Comparison of ENCODE assay signal across 10 cellular contexts in the genomic region with DNA sequence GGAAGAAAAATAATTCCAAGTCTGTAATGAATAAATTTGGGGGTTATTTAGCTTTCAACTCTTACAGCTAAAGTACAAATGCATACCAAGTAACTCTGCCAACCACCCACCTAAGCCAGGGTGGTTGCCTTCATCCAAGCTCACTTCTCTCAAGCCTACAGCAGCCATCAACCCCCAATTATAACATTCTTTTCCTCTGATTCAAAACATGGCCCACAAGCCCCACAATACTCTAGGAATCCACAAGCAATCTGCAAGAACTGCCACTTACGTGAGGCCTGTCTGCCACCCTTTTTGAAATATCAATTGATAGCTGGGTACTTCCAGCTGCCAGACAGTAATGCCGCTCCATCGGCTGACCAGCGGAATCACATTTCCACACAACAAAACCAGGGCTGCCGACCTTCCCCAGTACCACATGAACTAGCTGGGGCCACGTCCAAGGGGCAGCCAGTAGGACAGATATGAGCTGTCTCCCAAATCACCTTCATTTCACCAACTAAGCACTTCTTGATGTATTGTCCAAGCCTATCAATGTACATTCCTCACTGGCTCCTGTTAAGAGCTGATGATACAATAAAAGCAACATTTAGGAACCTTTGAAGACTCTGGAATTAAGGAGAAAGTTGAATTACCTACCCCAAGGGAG. TPM values are rescaled to one million over a fixed set of nuclear protein-coding genes. Genes with fewer than 3 reads are reported as not detected.
A peak's percentile ranks its signal among the peaks of the same experiment; 100 is the strongest.
DNase-seq lines count a peak whose midpoint lies in the region; ATAC-seq, FAIRE-seq and TF ChIP-seq lines count a peak whose summit lies in the region.
"Had no signal": no experiment of that assay in that cellular context is flagged by ENCODE, and none has a peak within 500 bp of the region (broad histone marks: within the 10 kb centered on the region; RNA-seq: fewer than 3 reads in every experiment).

No MANE protein-coding gene starts in this region.

- WGBS in HepG2 (ENCODE audit: low lambda C conversion rate) = 73% methylated on average over 5 of the region's 6 CpGs
- WGBS in right lobe of liver (ENCODE audit: insufficient coverage, low coverage, low lambda C conversion rate, missing lambda C conversion rate) = 38% methylated on average over 2 of the region's 6 CpGs

- BruUV-seq in HepG2 (replicated peaks; lab: Mats Ljungman, UMichigan) = no TSS peak

- H3K36me3 ChIP-seq in HepG2 (replicated peaks in 1 of 2; ENCODE audit: control insufficient read depth in 1 of 2, insufficient read depth in 2 of 2, low read length in 2 of 2) (peaks cover 0 to 30% of the 10 kb centered on the region in 2 experiments; a peak in 2 of 5 replicates), right lobe of liver (peaks cover 0 to 9% (median 0%) of the 10 kb centered on the region in 4 donors)

- in situ Hi-C loops in HepG2 (cut with HindIII; ENCODE audit: extremely low pct_ligation_motif_present, low pct_unique_long_range_greater_than_20kb) = no loop called here

- H3K4me3 ChIP-seq in HepG2 (replicated peaks in 1 of 3; ENCODE audit: insufficient read depth in 1 of 3, low read depth in 2 of 3, low read length in 3 of 3) (peak overlapping the region in 1 of 3 experiments; percentile 95; a peak in 1 of 6 replicates), right lobe of liver (no peak overlapping the region)

- no peak for TF ChIP-seq RAD21 in HepG2 (CRISPR knock-in tag; IDR thresholded peaks at IDR 0.05)

- H3K79me2 ChIP-seq in HepG2 (ENCODE audit: insufficient read depth, low read length) = peaks cover 69% of the 10 kb centered on the region

- peaks cover 17% of the 10 kb centered on the region for H4K20me1 ChIP-seq in HepG2 (ENCODE audit: insufficient read depth, low read length)

- no peak overlapping the region for H2AFZ ChIP-seq in HepG2 (ENCODE audit: low read length)

- H3K4me2 ChIP-seq in HepG2 (ENCODE audit: low read depth, low read length) = peak overlapping the region; percentile 92

- H3K4me1 ChIP-seq in HepG2 (ENCODE audit: insufficient read depth, low read length) (peaks cover 52% of the 10 kb centered on the region), right lobe of liver (peaks cover 0 to 47% (median 8%) of the 10 kb centered on the region in 4 donors)

- POLR2A ChIA-PET in HepG2 (lab: Yijun Ruan, JAX) = interaction anchor here (1.0 to 1.3 kb wide), 2 partner anchors 12 to 638 kb away, joined by 3 to 4 read pairs; a partner anchor contains a TSS

- TF ChIP-seq CTCF in HepG2 (CRISPR knock-in tag; IDR thresholded peaks at IDR 0.05) (no peak), right lobe of liver (IDR thresholded peaks at IDR 0.05) (no peak), VCaP (conservative IDR thresholded peaks at IDR 0.05) (no peak)

- no peak for TF ChIP-seq POLR2A in HepG2 (IDR thresholded peaks at IDR 0.05; ENCODE audit: insufficient read depth in 1 of 2, low read depth in 2 of 2, low read length in 2 of 2)
- no peak for TF ChIP-seq POLR2A in right lobe of liver (IDR thresholded peaks at IDR 0.05)

- H3K9me3 ChIP-seq in HepG2 (ENCODE audit: low read length) (no peaks in the 10 kb centered on the region), right lobe of liver (no peaks in the 10 kb centered on the region)

- ATAC-seq in HepG2 = no peak
- ATAC-seq in right lobe of liver = no peak
- ATAC-seq in GM18502 (IDR thresholded peaks at IDR 0.05; ENCODE audit: poor library complexity, unreplicated experiment) = no peak
- no peak for ATAC-seq in HG02884 (IDR thresholded peaks at IDR 0.05; ENCODE audit: unreplicated experiment)
- ATAC-seq in Right ventricle myocardium superior (ENCODE audit: poor library complexity) = no peak
- ATAC-seq: left cardiac atrium had no signal

- H3K27me3 ChIP-seq in HepG2 (ENCODE audit: control insufficient read depth in 1 of 2, insufficient read depth in 2 of 2, low read length in 2 of 2) (no peaks in the 10 kb centered on the region; a peak in 1 of 5 replicates), right lobe of liver (no peaks in the 10 kb centered on the region)

- DNase-seq in HepG2 (ENCODE audit: low spot score) (no peak), right lobe of liver (no peak), hepatic stellate cell (ENCODE audit: low spot score) (peak; percentile 54), caudate nucleus (lab: John Stamatoyannopoulos, UW) (no peak), Right ventricle myocardium superior (no peak)
- DNase-seq: DMS153, left cardiac atrium had no signal

- no peak for FAIRE-seq in HepG2 (lab: Jason Lieb, UNC)

- H3K27ac ChIP-seq in HepG2 (ENCODE audit: extremely low read length, insufficient read depth, low read length) = no peak overlapping the region
- no peak overlapping the region for H3K27ac ChIP-seq in right lobe of liver
- H3K27ac ChIP-seq in VCaP = peak overlapping the region; percentile 91
- no peak overlapping the region for H3K27ac ChIP-seq in caudate nucleus (ENCODE audit: low read depth, low read length)

- H3K9ac ChIP-seq in HepG2 (ENCODE audit: insufficient read depth, low read depth, low read length) = no peak overlapping the region; the same call in 1 of the 2 replicates

- intact Hi-C loops in HepG2 (cut with micrococcal nuclease; ENCODE audit: unreplicated experiment) (no loop called here), right lobe of liver (cut with DNase I) (no loop called here), Right ventricle myocardium superior (cut with DNase I) (no loop called here)

- CTCF ChIA-PET in HepG2 (lab: Yijun Ruan, JAX; ENCODE audit: low intra/inter-chr PET ratio, low total read pairs) = no interaction called here

- no peak for TF ChIP-seq EP300 in HepG2 (IDR thresholded peaks at IDR 0.05; ENCODE audit: low read depth in 2 of 2, low read length in 2 of 2)
- TF ChIP-seq EP300 in HepG2 (CRISPR knock-in tag; IDR thresholded peaks at IDR 0.05; ENCODE audit: borderline replicate concordance) = no peak

TF ChIP-seq in HepG2, 621 proteins besides CTCF, POLR2A, EP300 and RAD21 (continues in another document):
- TF ChIP-seq ZNF432 (CRISPR knock-in tag; IDR thresholded peaks at IDR 0.05; ENCODE audit: borderline replicate concordance) (no peak), ZNF558 (CRISPR knock-in tag; IDR thresholded peaks at IDR 0.05; ENCODE audit: borderline replicate concordance) (no peak), ZNF777 (CRISPR knock-in tag; IDR thresholded peaks at IDR 0.05) (no peak), RFX3 (CRISPR knock-in tag; IDR thresholded peaks at IDR 0.05) (no peak), ATF7 (IDR thresholded peaks at IDR 0.05) (no peak), ATF7 (CRISPR knock-in tag; IDR thresholded peaks at IDR 0.05) (no peak), ASH2L (IDR thresholded peaks at IDR 0.05; ENCODE audit: insufficient read length, low read depth, low read length) (no peak), ZNF121 (CRISPR knock-in tag; IDR thresholded peaks at IDR 0.05) (no peak), ZIK1 (CRISPR knock-in tag; IDR thresholded peaks at IDR 0.05; ENCODE audit: borderline replicate concordance, low read depth) (no peak), SMC3 (IDR thresholded peaks at IDR 0.05; ENCODE audit: low read length) (no peak), NR2F2 (IDR thresholded peaks at IDR 0.05; ENCODE audit: borderline replicate concordance, low read depth) (no peak), ZSCAN25 (CRISPR knock-in tag; IDR thresholded peaks at IDR 0.05) (no peak), DR1 (CRISPR knock-in tag; IDR thresholded peaks at IDR 0.05) (no peak)
- TF ChIP-seq, protein P1, sequence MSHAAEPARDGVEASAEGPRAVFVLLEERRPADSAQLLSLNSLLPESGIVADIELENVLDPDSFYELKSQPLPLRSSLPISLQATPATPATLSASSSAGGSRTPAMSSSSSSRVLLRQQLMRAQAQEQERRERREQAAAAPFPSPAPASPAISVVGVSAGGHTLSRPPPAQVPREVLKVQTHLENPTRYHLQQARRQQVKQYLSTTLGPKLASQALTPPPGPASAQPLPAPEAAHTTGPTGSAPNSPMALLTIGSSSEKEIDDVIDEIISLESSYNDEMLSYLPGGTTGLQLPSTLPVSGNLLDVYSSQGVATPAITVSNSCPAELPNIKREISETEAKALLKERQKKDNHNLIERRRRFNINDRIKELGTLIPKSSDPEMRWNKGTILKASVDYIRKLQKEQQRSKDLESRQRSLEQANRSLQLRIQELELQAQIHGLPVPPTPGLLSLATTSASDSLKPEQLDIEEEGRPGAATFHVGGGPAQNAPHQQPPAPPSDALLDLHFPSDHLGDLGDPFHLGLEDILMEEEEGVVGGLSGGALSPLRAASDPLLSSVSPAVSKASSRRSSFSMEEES (CRISPR knock-in tag; IDR thresholded peaks at IDR 0.05) = no peak

RNA-seq across cellular contexts. Expression of a gene that starts 3.2 kb away (rescaled TPM):
- 64.4 and 76.7 TPM in 2 replicates for total RNA-seq in HepG2 (2016; rRNA removed; fragmentation: Illumina TruSeq; extraction: Trizol)
- total RNA-seq in HepG2 (2016; cell fraction: cytosol; rRNA removed; fragmentation: Illumina TruSeq; extraction: Trizol; ENCODE audit: low read depth) = 5.8 and 7.2 TPM in 2 replicates
- 58.0 and 76.5 TPM in 2 replicates for total RNA-seq in HepG2 (2016; cell fraction: insoluble cytoplasmic fraction; rRNA removed; fragmentation: Illumina TruSeq; extraction: Trizol)
- 18.3 and 23.6 TPM in 2 replicates for total RNA-seq in HepG2 (2016; cell fraction: membrane; rRNA removed; fragmentation: Illumina TruSeq; extraction: Trizol)
- 103 and 116 TPM in 2 replicates for total RNA-seq in HepG2 (2016; cell fraction: nucleus; rRNA removed; fragmentation: Illumina TruSeq; extraction: Trizol)
- polyA plus RNA-seq in HepG2 (2011; rRNA removed) = 38.2 and 38.9 TPM in 2 replicates
- polyA plus RNA-seq in HepG2 (2011; cell fraction: cytosol; rRNA removed) = 25.2 and 34.9 TPM in 2 replicates
- polyA plus RNA-seq in HepG2 (2011; cell fraction: nucleus; rRNA removed) = 20.9 and 21.1 TPM in 2 replicates
- polyA plus RNA-seq in HepG2 (2012) = 42.0 and 46.8 TPM in 2 replicates
- 3.8 and 4.4 TPM in 2 replicates for polyA plus RNA-seq in HepG2 (2016; cell fraction: cytosol; fragmentation: Illumina TruSeq; extraction: Trizol; ENCODE audit: low read depth)
- polyA plus RNA-seq in HepG2 (2016; cell fraction: insoluble cytoplasmic fraction; fragmentation: Illumina TruSeq; extraction: Trizol; ENCODE audit: low read depth) = 58.6 and 66.3 TPM in 2 replicates
- polyA plus RNA-seq in HepG2 (2016; cell fraction: membrane; fragmentation: Illumina TruSeq; extraction: Trizol; ENCODE audit: low read depth) = 12.1 and 13.5 TPM in 2 replicates
- 109 and 114 TPM in 2 replicates for polyA plus RNA-seq in HepG2 (2016; cell fraction: nucleus; fragmentation: Illumina TruSeq; extraction: Trizol; ENCODE audit: insufficient read depth, low read depth)
- polyA minus RNA-seq in HepG2 (2011; rRNA and poly(A)+ RNA removed; ENCODE audit: low replicate concordance) = 59.8 and 110 TPM in 2 replicates
- polyA minus RNA-seq in HepG2 (2011; cell fraction: cytosol; rRNA and poly(A)+ RNA removed) = 35.1 and 35.9 TPM in 2 replicates
- polyA minus RNA-seq in HepG2 (2011; cell fraction: nucleus; rRNA and poly(A)+ RNA removed) = 43.9 and 51.8 TPM in 2 replicates
- 10 to 100 TPM; 21.9 to 41.8 (median 31.4) TPM for total RNA-seq in right lobe of liver
- total RNA-seq in Right ventricle myocardium superior = 11.7 TPM
